Comparison of ENCODE assay signal across 8 cellular contexts in the genomic region with DNA sequence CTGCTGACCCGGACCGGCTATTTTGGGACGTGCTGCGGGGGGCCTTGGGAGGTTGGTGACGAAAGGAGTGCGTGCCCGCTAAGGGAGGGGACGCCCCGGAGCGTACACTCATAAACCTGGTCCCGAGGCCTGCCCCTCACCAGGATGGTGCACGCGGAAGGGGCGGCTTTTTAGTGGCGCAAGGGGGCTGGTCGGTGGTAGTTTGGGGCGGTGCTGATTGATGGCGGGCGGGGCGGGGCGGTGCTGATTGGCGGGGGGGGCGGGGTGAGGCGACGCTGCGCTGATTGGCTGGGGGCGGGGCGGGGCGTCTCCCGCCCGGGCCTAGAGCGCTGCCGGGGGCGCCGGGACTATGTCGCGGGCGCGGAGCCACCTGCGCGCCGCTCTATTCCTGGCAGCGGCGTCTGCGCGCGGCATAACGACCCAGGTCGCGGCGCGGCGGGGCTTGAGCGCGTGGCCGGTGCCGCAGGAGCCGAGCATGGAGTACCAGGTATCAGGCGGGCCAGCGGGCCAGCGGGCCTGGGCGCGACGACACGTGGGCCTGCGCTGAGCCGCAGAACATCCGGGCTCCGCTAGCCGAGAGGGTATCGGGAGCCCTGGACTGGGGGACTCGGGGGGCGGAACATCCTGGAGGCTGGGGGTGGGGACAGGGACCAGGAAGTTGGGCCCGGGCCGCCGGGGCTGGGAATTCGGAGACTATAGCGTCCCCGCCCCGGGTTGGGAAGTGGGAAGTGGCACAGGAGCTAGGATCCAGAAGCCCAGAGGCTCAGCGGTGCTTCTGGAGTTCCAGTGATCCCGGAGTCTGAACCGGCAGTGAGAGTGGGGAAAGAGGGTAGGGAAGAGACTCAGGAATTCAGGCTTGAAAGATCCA. TPM values are rescaled to one million over a fixed set of nuclear protein-coding genes. Genes with fewer than 3 reads are reported as not detected.
DNase-seq lines count a peak whose midpoint lies in the region; FAIRE-seq and TF ChIP-seq lines count a peak whose summit lies in the region.

TSS of gene FPGS (plus strand) at position 307 of the 868 bp plus-strand sequence. CDS start at position 350, 43 bp downstream.

- H3K4me3 ChIP-seq in neutrophil (ENCODE audit: low read depth in 1 of 2, low read length in 1 of 2) = peak within 1 kb of the TSS; percentile 66 to 86

- H3K27ac ChIP-seq in neutrophil (peak within 1 kb of the TSS; percentile 48), substantia nigra (ENCODE audit: low read depth, low read length, poor library complexity, severe bottlenecking) (peak within 1 kb of the TSS; percentile 86)

- FAIRE-seq in H54 (lab: Jason Lieb, UNC) (no peak), frontal cortex (lab: Jason Lieb, UNC) (no peak)

- H3K27me3 ChIP-seq in neutrophil = peaks cover 9% of the 10 kb centered on the region

- no peaks in the 10 kb centered on the region for H3K9me3 ChIP-seq in neutrophil

- H3K4me1 ChIP-seq in neutrophil (ENCODE audit: control insufficient read depth in 1 of 2, insufficient read depth in 1 of 2, low read depth in 1 of 2, low read length in 1 of 2) = peaks cover 21% of the 10 kb centered on the region in 2 experiments

- TF ChIP-seq CTCF in neutrophil (IDR thresholded peaks at IDR 0.05) = peak; percentile 23

- in situ Hi-C loops in G401 (cut with HindIII; ENCODE audit: low sequenced_read_pairs) = no loop called here

- peak; percentile 85 for TF ChIP-seq POLR2A in H54 (IDR thresholded peaks at IDR 0.05; ENCODE audit: low read depth, low read length)

- DNase-seq in G401 (ENCODE audit: low spot score) = peak; percentile 85
- DNase-seq in H54 (ENCODE audit: insufficient read length, low spot score) = peak; percentile 98
- DNase-seq in M059J (ENCODE audit: low read depth) = peak; percentile 89
- peak; percentile 83 for DNase-seq in SK-N-DZ (ENCODE audit: low spot score)
- DNase-seq in activated naive CD4-positive, alpha-beta T cell treated with Interleukin-2 at 50 U/mL for 16 hours = peak; percentile 83
- DNase-seq in frontal cortex (ENCODE audit: low spot score in 2 of 2) = peak; percentile 96 to 97
- peak; percentile 41 to 93 (median 83) for DNase-seq in substantia nigra (lab: John Stamatoyannopoulos, UW)

- H3K36me3 ChIP-seq in neutrophil = no peaks in the 10 kb centered on the region

RNA-seq across cellular contexts. Expression of gene FPGS, which starts in this region (rescaled TPM):
- total RNA-seq in G401 (2014; rRNA removed; shearing (Covaris generic)) = 164 and 188 TPM in 2 replicates
- total RNA-seq in M059J (2014; rRNA removed; shearing (Covaris generic)) = 46.2 and 76.4 TPM in 2 replicates
- polyA plus RNA-seq in SK-N-DZ (2014; cell fraction: cytosol; rRNA removed) = 66.0 and 76.4 TPM in 2 replicates
- 139 and 156 TPM in 2 replicates for polyA plus RNA-seq in SK-N-DZ (2014; cell fraction: nucleus; rRNA removed)
- total RNA-seq in frontal cortex = 18.3 TPM

Comparison
In these comparisons a context has a peak if more than half of its experiments do, and no peak if none do; other contexts are left out.
1. Peak in every context shown above with its lines: DNase-seq, H3K4me3 ChIP-seq and H3K27ac ChIP-seq.